8 cellular contexts compared by ENCODE assay signal in genomic region chr20:17995967-17996819, GRCh38. TPM values are rescaled to one million over a fixed set of nuclear protein-coding genes. Genes with fewer than 3 reads are reported as not detected.
DNase-seq lines count a peak whose midpoint lies in the region; ATAC-seq and TF ChIP-seq lines count a peak whose summit lies in the region.

No MANE protein-coding gene starts in this region.

- CTCF ChIA-PET in HCT116 (lab: Charles Lee): interaction anchor here (0.7 kb wide), 1 partner anchor 358 kb away, joined by 3 read pairs; no protein-coding TSS in a partner anchor

- intact Hi-C loops in HCT116 (cut with micrococcal nuclease): loop anchor here (1.0 to 10.0 kb wide), 4 partner anchors 279 to 491 kb away; partner anchors contain the start of gene BFSP1

- no peak for TF ChIP-seq POLR2A in HCT116 (IDR thresholded peaks at IDR 0.05; ENCODE audit: borderline replicate concordance, extremely low read depth, insufficient read depth, insufficient read length)

- TF ChIP-seq RAD21 in HCT116 (IDR thresholded peaks at IDR 0.05; ENCODE audit: low read depth): peak; percentile 85

- TF ChIP-seq CTCF in HCT116 (IDR thresholded peaks at IDR 0.05 in 2 of 3, conservative IDR thresholded peaks at IDR 0.05 in 1 of 3; ENCODE audit: borderline replicate concordance in 1 of 3, insufficient read depth in 1 of 3, low read depth in 2 of 3, low read length in 2 of 3): peak; percentile 81 to 96 (median 92)
- TF ChIP-seq CTCF in fibroblast of mammary gland (conservative IDR thresholded peaks at IDR 0.05; ENCODE audit: control insufficient read depth, insufficient read depth, low read depth, low read length): peak; percentile 99
- peak; percentile 92 for TF ChIP-seq CTCF in neural progenitor cell (IDR thresholded peaks at IDR 0.05)

- H4K20me1 ChIP-seq in HCT116 (ENCODE audit: insufficient read depth) (no peaks in the 10 kb centered on the region), neural progenitor cell (ENCODE audit: low read depth) (no peaks in the 10 kb centered on the region)

- H3K9ac ChIP-seq in HCT116 (ENCODE audit: low read length) (no peak overlapping the region), neural progenitor cell (no peak overlapping the region)

- H3K27me3 Mint-ChIP-seq in neural progenitor cell (ENCODE audit: insufficient read depth, low read depth): peaks cover 3% of the 10 kb centered on the region

- no peak overlapping the region for H3K4me3 Mint-ChIP-seq in neural progenitor cell

- H3K4me2 ChIP-seq in HCT116 (ENCODE audit: low read length): peak overlapping the region; percentile 20; the same call in 1 of the 2 replicates
- H3K4me2 ChIP-seq in neural progenitor cell: peak overlapping the region; percentile 65

- H2AFZ ChIP-seq in HCT116 (ENCODE audit: low read depth, low read length, poor library complexity, severe bottlenecking) (peak overlapping the region; percentile 80), neural progenitor cell (replicated peaks) (peak overlapping the region; percentile 44)

- H3K27ac ChIP-seq in HCT116 (ENCODE audit: low read depth, low read length) (no peak overlapping the region), neural progenitor cell (no peak overlapping the region)

- H3K9me3 Mint-ChIP-seq in neural progenitor cell: no peaks in the 10 kb centered on the region

- H3K27ac Mint-ChIP-seq in neural progenitor cell: no peak overlapping the region

- peak; percentile 73 for DNase-seq in DMS53 (lab: John Stamatoyannopoulos, UW)
- peak; percentile 26 for DNase-seq in HCT116 (ENCODE audit: low read depth, low spot score)
- peak; percentile 47 for DNase-seq in NCI-H345 treated with DMSO at 0.1 percent for 48 hours (lab: John Stamatoyannopoulos, UW; ENCODE audit: unreplicated experiment)
- DNase-seq in activated CD4-positive, alpha-beta T cell treated with anti-CD3 and anti-CD28 coated beads, Interleukin-2, amount 50 U/mL, for 4 hours: peak; percentile 6 to 19
- peak; percentile 86 for DNase-seq in fibroblast of mammary gland (ENCODE audit: low read depth)
- DNase-seq in neural progenitor cell (ENCODE audit: low spot score): peak; percentile 55
- no peak for DNase-seq in DMS153 (lab: John Stamatoyannopoulos, UW)

- POLR2A ChIA-PET in HCT116 (lab: Charles Lee): no interaction called here

- peaks cover 3% of the 10 kb centered on the region for H3K36me3 Mint-ChIP-seq in neural progenitor cell

- RAD21 ChIA-PET in HCT116 (lab: Charles Lee; ENCODE audit: low non-redundant PET in 1 of 2, low total read pairs in 2 of 2, uncharacterized antibody in 2 of 2, unreplicated experiment in 2 of 2): no interaction called here

- peaks cover 14% of the 10 kb centered on the region for H3K4me1 Mint-ChIP-seq in neural progenitor cell

- H3K9me3 ChIP-seq in HCT116 (ENCODE audit: control insufficient read depth in 1 of 2, insufficient read depth in 1 of 2, low read depth in 1 of 2, low read length in 2 of 2): no peaks in the 10 kb centered on the region
- H3K9me3 ChIP-seq in neural progenitor cell (ENCODE audit: low read depth): no peaks in the 10 kb centered on the region

- H3K79me2 ChIP-seq in HCT116 (ENCODE audit: insufficient read depth, low read length) (no peaks in the 10 kb centered on the region), neural progenitor cell (ENCODE audit: low read depth) (no peaks in the 10 kb centered on the region)

- H3K4me1 ChIP-seq in HCT116 (ENCODE audit: control insufficient read depth in 1 of 2, insufficient read depth in 2 of 2, low read length in 2 of 2): peaks cover 0 to 6% of the 10 kb centered on the region in 2 experiments; a peak in 2 of 4 replicates
- peaks cover 6% of the 10 kb centered on the region for H3K4me1 ChIP-seq in neural progenitor cell

- no peaks in the 10 kb centered on the region for H3K9me2 ChIP-seq in HCT116 (ENCODE audit: insufficient read depth)

- H3K27me3 ChIP-seq in HCT116 (ENCODE audit: insufficient read depth, low read length): no peaks in the 10 kb centered on the region
- H3K27me3 ChIP-seq in neural progenitor cell: no peaks in the 10 kb centered on the region

- BruUV-seq in HCT116 (replicated peaks; lab: Mats Ljungman, UMichigan): no TSS peak

- no peaks in the 10 kb centered on the region for H3K36me3 ChIP-seq in HCT116 (ENCODE audit: control insufficient read depth in 1 of 2, insufficient read depth in 2 of 2, low read length in 2 of 2)
- H3K36me3 ChIP-seq in neural progenitor cell: no peaks in the 10 kb centered on the region

- no peaks in the 10 kb centered on the region for H3F3A ChIP-seq in neural progenitor cell (ENCODE audit: low read depth)

- ATAC-seq in HCT116 (peak; percentile 76), GM19452 (IDR thresholded peaks at IDR 0.05; ENCODE audit: unreplicated experiment) (no peak)

- H3K4me3 ChIP-seq in HCT116 (replicated peaks in 1 of 2; ENCODE audit: low read depth in 1 of 2, low read length in 2 of 2) (no peak overlapping the region), fibroblast of mammary gland (ENCODE audit: control insufficient read depth, low read depth, low read length) (no peak overlapping the region), neural progenitor cell (no peak overlapping the region)

TF ChIP-seq in HCT116, 20 proteins besides CTCF, POLR2A, EP300 and RAD21:
- no peak for TF ChIP-seq SIN3A (IDR thresholded peaks at IDR 0.05; ENCODE audit: low read depth)
- TF ChIP-seq EGR1 (IDR thresholded peaks at IDR 0.05; ENCODE audit: low read depth): no peak
- TF ChIP-seq TCF7L2 (IDR thresholded peaks at IDR 0.05; ENCODE audit: borderline replicate concordance, extremely low read depth, insufficient read depth, insufficient read length): no peak
- TF ChIP-seq CBX3 (IDR thresholded peaks at IDR 0.05; ENCODE audit: low read depth): no peak
- no peak for TF ChIP-seq SRF (IDR thresholded peaks at IDR 0.05; ENCODE audit: low read depth)
- no peak for TF ChIP-seq ZFX (IDR thresholded peaks at IDR 0.05)
- no peak for TF ChIP-seq REST (IDR thresholded peaks at IDR 0.05; ENCODE audit: low read depth)
- no peak for TF ChIP-seq EZH2 (IDR thresholded peaks at IDR 0.05)
- TF ChIP-seq JUND (IDR thresholded peaks at IDR 0.05): no peak
- TF ChIP-seq ATF3 (IDR thresholded peaks at IDR 0.05): no peak
TF ChIP-seq in HCT116: peak in this region for 0.

RNA-seq across cellular contexts. Expression of gene MGME1, which starts 27.4 kb away (rescaled TPM):
- total RNA-seq in HCT116 (2021; ENCODE audit: unreplicated experiment): 37.1 TPM
- 20.1 and 25.3 TPM in 2 replicates for polyA plus RNA-seq in HCT116 (2012)
- 57.2 and 87.2 TPM in 2 replicates for total RNA-seq in neural progenitor cell (ENCODE audit: low replicate concordance)

RNA-seq across cellular contexts. Expression of gene SNX5, which starts 27.6 kb away (rescaled TPM):
- total RNA-seq in HCT116 (2021; ENCODE audit: unreplicated experiment) (159 TPM), neural progenitor cell (ENCODE audit: low replicate concordance) (156 and 226 TPM in 2 replicates)
- 85.0 and 93.2 TPM in 2 replicates for polyA plus RNA-seq in HCT116 (2012)
